23 cellular contexts compared by ENCODE assay signal in the genomic region with DNA sequence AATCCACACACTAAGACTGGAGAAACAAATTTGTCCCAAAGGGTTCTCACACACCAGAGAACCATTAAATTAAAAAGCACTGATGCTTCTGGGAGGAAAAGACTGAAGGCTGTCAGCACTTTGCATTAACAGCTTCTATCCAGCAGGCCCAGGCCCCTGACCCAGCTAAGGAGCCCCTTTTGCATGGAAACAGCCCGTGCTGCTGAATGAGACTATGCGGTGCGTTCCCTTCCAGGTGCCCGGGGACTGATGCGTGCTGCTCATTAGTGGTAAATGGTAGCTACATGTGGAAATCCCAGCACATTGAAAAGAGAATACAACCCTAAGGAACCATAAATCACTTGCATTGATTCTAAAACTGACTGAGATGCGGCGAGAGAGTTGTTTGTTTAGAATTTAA.
"Had no signal": no experiment of that assay in that cellular context is flagged by ENCODE, and none has a peak within 500 bp of the region (broad histone marks: within the 10 kb centered on the region; RNA-seq: fewer than 3 reads in every experiment).

No MANE protein-coding gene starts in this region.

- H3K4me3 ChIP-seq: esophagus muscularis mucosa, heart right ventricle, left ventricle myocardium inferior, lung, skin epidermis, thoracic aorta, uterus had no signal

- H3K4me1 ChIP-seq: foreskin keratinocyte, heart right ventricle, left ventricle myocardium inferior, uterus had no signal

- H3K27me3 ChIP-seq: esophagus muscularis mucosa, foreskin keratinocyte, heart right ventricle, uterus had no signal

- H3K36me3 ChIP-seq: esophagus muscularis mucosa, heart right ventricle, left ventricle myocardium inferior, neutrophil, thoracic aorta, uterus had no signal

- H3K9me3 ChIP-seq: esophagus muscularis mucosa, heart right ventricle, left ventricle myocardium inferior, neutrophil, thoracic aorta, uterus had no signal

- DNase-seq: activated CD4-positive, alpha-beta T cell treated with anti-CD3 and anti-CD28 coated beads for 1 hour; activated CD4-positive, alpha-beta T cell treated with anti-CD3 and anti-CD28 coated beads, Interleukin-2, amount 50 U/mL, for 1 hour; activated CD8-positive, alpha-beta T cell treated with anti-CD3 and anti-CD28 coated beads for 36 hours; activated gamma-delta T cell treated with Interleukin-2 at 50 U/mL for 16 hours; activated naive CD4-positive, alpha-beta T cell treated with anti-CD3 and anti-CD28 coated beads, Interleukin-2, amount 50 U/mL, for 16 hours; activated T-cell treated with anti-CD3 and anti-CD28 coated beads, Interleukin-2, amount 50 U/mL, for 4 hours; amniotic stem cell; caudate nucleus; cortex of kidney; foreskin keratinocyte; heart right ventricle; left ventricle myocardium inferior; mesendoderm; natural killer cell; stimulated activated CD4-positive, alpha-beta T cell treated with anti-CD3 and anti-CD28 coated beads, Interleukin-12 subunit alpha, Interleukin-12 subunit beta, amount 100 ng/mL, for 4 hours; stimulated activated CD4-positive, alpha-beta T cell treated with anti-CD3 and anti-CD28 coated beads, Interleukin-4, amount 100 ng/mL, for 1 hour; T1000; uterus had no signal
